ENCODE assay signal across 11 cellular contexts in genomic region chr11:94706211-94706610, GRCh38.
DNase-seq lines count a peak whose midpoint lies in the region; ATAC-seq and TF ChIP-seq lines count a peak whose summit lies in the region.
"Had no signal": no experiment of that assay in that cellular context is flagged by ENCODE, and none has a peak within 500 bp of the region (broad histone marks: within the 10 kb centered on the region; RNA-seq: fewer than 3 reads in every experiment).

No MANE protein-coding gene starts in this region.

- H3K4me3 ChIP-seq in hepatocyte (no peak overlapping the region), upper lobe of left lung (no peak overlapping the region), H7 (ENCODE audit: insufficient read depth, low read depth, low read length) (no peak overlapping the region)

- no peak overlapping the region for H3K4me3 Mint-ChIP-seq in WTC11
- H3K4me3 Mint-ChIP-seq: activated naive CD4-positive, alpha-beta T cell treated with anti-CD3 and anti-CD28 coated beads for 36 hours had no signal

- no peaks in the 10 kb centered on the region for H3K9me2 ChIP-seq in hepatocyte (replicated peaks; ENCODE audit: insufficient read depth)

- H3K27me3 Mint-ChIP-seq in WTC11 (ENCODE audit: low read depth) = peaks cover 3% of the 10 kb centered on the region; the same call in 1 of the 2 replicates

- TF ChIP-seq CTCF in WTC11 (IDR thresholded peaks at IDR 0.05) (no peak), hepatocyte (IDR thresholded peaks at IDR 0.05; ENCODE audit: poor library complexity) (no peak), upper lobe of left lung (IDR thresholded peaks at IDR 0.05) (no peak)

- ATAC-seq in Right ventricle myocardium inferior (peak; percentile 79), WTC11 (peak; percentile 27; the same call in 1 of the 2 replicates), HG02885 (IDR thresholded peaks at IDR 0.05; ENCODE audit: poor library complexity, unreplicated experiment) (no peak), upper lobe of left lung (ENCODE audit: low FRiP score in 2 of 2) (no peak), HG03159 (IDR thresholded peaks at IDR 0.05; ENCODE audit: unreplicated experiment) (no peak)

- H3K36me3 ChIP-seq in hepatocyte (replicated peaks; ENCODE audit: insufficient read depth, low read depth) (no peaks in the 10 kb centered on the region), upper lobe of left lung (no peaks in the 10 kb centered on the region), H7 (replicated peaks; ENCODE audit: control insufficient read depth, insufficient read depth, low read length) (no peaks in the 10 kb centered on the region)

- H3K27me3 ChIP-seq in hepatocyte = no peaks in the 10 kb centered on the region
- no peaks in the 10 kb centered on the region for H3K27me3 ChIP-seq in upper lobe of left lung
- H3K27me3 ChIP-seq in H7 (ENCODE audit: control insufficient read depth, insufficient read depth, low read length) = no peaks in the 10 kb centered on the region

- H3K4me1 Mint-ChIP-seq in WTC11 = peaks cover 35% of the 10 kb centered on the region

- peak overlapping the region; percentile 65 for H3K4me2 ChIP-seq in hepatocyte

- WGBS in hepatocyte (ENCODE audit: low lambda C conversion rate, missing lambda C conversion rate) = 62% methylated on average over 5 of the region's 5 CpGs
- WGBS in upper lobe of left lung, 2 donors = 77 to 86% methylated on average over 5 of the region's 5 CpGs

- H2AFZ ChIP-seq in hepatocyte = no peak overlapping the region

- H3K9me3 Mint-ChIP-seq in WTC11 = peaks cover 13% of the 10 kb centered on the region
- H3K9me3 Mint-ChIP-seq: activated naive CD4-positive, alpha-beta T cell treated with anti-CD3 and anti-CD28 coated beads for 36 hours had no signal

- H3K27ac ChIP-seq in hepatocyte (peak overlapping the region; percentile 86), upper lobe of left lung (no peak overlapping the region)
- H3K27ac ChIP-seq: HL-60 had no signal

- TF ChIP-seq POLR2A in upper lobe of left lung (IDR thresholded peaks at IDR 0.05) = no peak

- POLR2A ChIA-PET in WTC11 (lab: Charles Lee) = no interaction called here

- CTCF ChIA-PET in WTC11 (lab: Charles Lee) = interaction anchor here (1.1 to 1.4 kb wide), 2 partner anchors 12 to 83 kb away, joined by 4 to 5 read pairs; no protein-coding TSS in a partner anchor

- H3K36me3 Mint-ChIP-seq in WTC11 = peaks cover 10% of the 10 kb centered on the region

- no peak overlapping the region for H3K27ac Mint-ChIP-seq in WTC11
- H3K27ac Mint-ChIP-seq: activated naive CD4-positive, alpha-beta T cell treated with anti-CD3 and anti-CD28 coated beads for 36 hours had no signal

- intact Hi-C loops in Right ventricle myocardium inferior (cut with DNase I) (no loop called here), cardiac septum (cut with DNase I) (no loop called here)

- DNase-seq in Right ventricle myocardium inferior (ENCODE audit: missing footprints) (no peak), cardiac septum (ENCODE audit: low spot score) (no peak), WTC11 (ENCODE audit: low spot score) (no peak), hepatocyte (ENCODE audit: low spot score) (peak; percentile 10), upper lobe of left lung (no peak), H7 (no peak)
- DNase-seq: activated CD4-positive, alpha-beta T cell treated with anti-CD3 and anti-CD28 coated beads, Interleukin-2, amount 50 U/mL, for 4 hours; activated naive CD4-positive, alpha-beta T cell treated with anti-CD3 and anti-CD28 coated beads for 36 hours had no signal

- no peaks in the 10 kb centered on the region for H3K9me3 ChIP-seq in hepatocyte (ENCODE audit: low read depth)
- no peaks in the 10 kb centered on the region for H3K9me3 ChIP-seq in upper lobe of left lung

- peaks cover 32% of the 10 kb centered on the region for H3K4me1 ChIP-seq in hepatocyte (ENCODE audit: insufficient read depth)
- H3K4me1 ChIP-seq in upper lobe of left lung = no peaks in the 10 kb centered on the region

- no peak for TF ChIP-seq EP300 in upper lobe of left lung (IDR thresholded peaks at IDR 0.05)

- no peaks in the 10 kb centered on the region for H4K20me1 ChIP-seq in hepatocyte (ENCODE audit: insufficient read depth, poor library complexity, severe bottlenecking)

- no peaks in the 10 kb centered on the region for H3K79me2 ChIP-seq in hepatocyte

TF ChIP-seq in WTC11, 78 proteins besides CTCF, POLR2A, EP300 and RAD21 (continues in another document):
- TF ChIP-seq MLX (CRISPR knock-in tag; IDR thresholded peaks at IDR 0.05) = no peak
- no peak for TF ChIP-seq ARID4B (CRISPR knock-in tag; IDR thresholded peaks at IDR 0.05; ENCODE audit: borderline replicate concordance)
- TF ChIP-seq ZNF532 (CRISPR knock-in tag; IDR thresholded peaks at IDR 0.05; ENCODE audit: borderline replicate concordance) = no peak
- TF ChIP-seq CREB1 (CRISPR knock-in tag; IDR thresholded peaks at IDR 0.05) = no peak
- TF ChIP-seq HMGXB4 (CRISPR knock-in tag; IDR thresholded peaks at IDR 0.05) = no peak

Comparison
In these comparisons a context has a peak if more than half of its experiments do, and no peak if none do; other contexts are left out.
1. ATAC-seq: peak in Right ventricle myocardium inferior (single experiment) and WTC11 (single experiment); none in HG02885 (single experiment), upper lobe of left lung (0 of 2) and HG03159 (single experiment).